Comparison of ENCODE assay signal across 9 cellular contexts in genomic region chr11:64763804-64764611, GRCh38. TPM values are rescaled to one million over a fixed set of nuclear protein-coding genes. Genes with fewer than 3 reads are reported as not detected.
A peak's percentile ranks its signal among the peaks of the same experiment; 100 is the strongest.
DNase-seq lines count a peak whose midpoint lies in the region; ATAC-seq, FAIRE-seq and TF ChIP-seq lines count a peak whose summit lies in the region.
"Had no signal": no experiment of that assay in that cellular context is flagged by ENCODE, and none has a peak within 500 bp of the region (broad histone marks: within the 10 kb centered on the region; RNA-seq: fewer than 3 reads in every experiment).

No MANE protein-coding gene starts in this region.

- no peak for DNase-seq in GM12892 (ENCODE audit: insufficient read length)
- DNase-seq in activated CD4-positive, alpha-beta T cell treated with anti-CD3 and anti-CD28 coated beads for 4 hours = peak; percentile 48 to 58
- DNase-seq in endodermal cell = no peak
- peak; percentile 24 for DNase-seq in retina
- DNase-seq in urothelium cell line (ENCODE audit: low spot score) = no peak
- no peak for DNase-seq in EL
- DNase-seq in NCI-H146 (lab: John Stamatoyannopoulos, UW) = no peak

- no peaks in the 10 kb centered on the region for H3K9me3 Mint-ChIP-seq in endodermal cell

- peaks cover 16% of the 10 kb centered on the region for H3K4me1 ChIP-seq in endodermal cell (ENCODE audit: control insufficient read depth, insufficient read depth, low read length)

- peaks cover 60% of the 10 kb centered on the region for H3K36me3 Mint-ChIP-seq in endodermal cell (ENCODE audit: low read depth)

- H3K27me3 ChIP-seq in endodermal cell (ENCODE audit: control insufficient read depth, insufficient read depth, low read length, poor library complexity, severe bottlenecking) = no peaks in the 10 kb centered on the region

- peak overlapping the region; percentile 8 for H3K4me3 Mint-ChIP-seq in endodermal cell

- H3K27ac Mint-ChIP-seq in endodermal cell = peak overlapping the region; percentile 87

- no peak for TF ChIP-seq POLR2A in GM12892 (IDR thresholded peaks at IDR 0.05; ENCODE audit: low read depth, low read length)

- WGBS in endodermal cell (ENCODE audit: insufficient coverage in 1 of 2, insufficient read length in 1 of 2), 2 experiments = 87 to 89% methylated on average over 11 to 13 of the region's 14 CpGs

- no peaks in the 10 kb centered on the region for H3K9me3 ChIP-seq in endodermal cell (ENCODE audit: control insufficient read depth, low read length)

- no peak overlapping the region for H3K4me3 ChIP-seq in endodermal cell (ENCODE audit: low read length)

- peaks cover 46% of the 10 kb centered on the region for H3K4me1 Mint-ChIP-seq in endodermal cell

- no peak for TF ChIP-seq CTCF in endodermal cell (conservative IDR thresholded peaks at IDR 0.05)

- no peak overlapping the region for H3K9ac ChIP-seq in endodermal cell (ENCODE audit: extremely low read depth, low read length, poor library complexity, severe bottlenecking)

- peaks cover 60% of the 10 kb centered on the region for H3K36me3 ChIP-seq in endodermal cell (ENCODE audit: control insufficient read depth, insufficient read depth, low read length)

- H3K27me3 Mint-ChIP-seq in endodermal cell (ENCODE audit: insufficient read depth) = no peaks in the 10 kb centered on the region

- ATAC-seq in GM19397 (IDR thresholded peaks at IDR 0.05; ENCODE audit: unreplicated experiment) = no peak

- FAIRE-seq in GM12892 (lab: Jason Lieb, UNC) (peak; percentile 36), urothelium cell line (lab: Jason Lieb, UNC) (no peak)

- peak overlapping the region; percentile 77 for H3K27ac ChIP-seq in endodermal cell (ENCODE audit: low read depth, low read length)

RNA-seq across cellular contexts. Expression of gene PYGM, which starts 4.2 kb away (rescaled TPM):
- 0.70 TPM for polyA plus RNA-seq in GM12892 (2012; ENCODE audit: missing spikeins)
- 1 to 10 TPM; 1.1 to 1.2 TPM for total RNA-seq in endodermal cell
- 2.0 TPM for polyA plus RNA-seq in endodermal cell (2013, experiment 1 of 2)
- 1.3 TPM for polyA plus RNA-seq in endodermal cell (2013, experiment 2 of 2)

RNA-seq across cellular contexts. Expression of gene SF1, which starts 14.3 kb away (rescaled TPM):
- 146 TPM for polyA plus RNA-seq in GM12892 (2012; ENCODE audit: missing spikeins)
- total RNA-seq in endodermal cell = 100 to 1,000 TPM; 331 to 399 TPM
- 250 TPM for polyA plus RNA-seq in endodermal cell (2013, experiment 1 of 2)
- 216 TPM for polyA plus RNA-seq in endodermal cell (2013, experiment 2 of 2)

RNA-seq across cellular contexts. Expression of gene RASGRP2, which starts 20.1 kb away (rescaled TPM):
- polyA plus RNA-seq in GM12892 (2012; ENCODE audit: missing spikeins) = 2.4 TPM
- total RNA-seq in endodermal cell = 1 to 10 TPM in 1 of 2 donors, under 1 TPM in 1; 0.86 to 1.9 TPM
- 5.0 TPM for polyA plus RNA-seq in endodermal cell (2013, experiment 1 of 2)
- polyA plus RNA-seq in endodermal cell (2013, experiment 2 of 2) = 3.8 TPM

RNA-seq across cellular contexts. Expression of gene MAP4K2, which starts 39.0 kb away (rescaled TPM):
- 27.8 TPM for polyA plus RNA-seq in GM12892 (2012; ENCODE audit: missing spikeins)
- total RNA-seq in endodermal cell = 10 to 100 TPM; 24.7 to 32.4 TPM
- polyA plus RNA-seq in endodermal cell (2013, experiment 1 of 2) = 20.7 TPM
- polyA plus RNA-seq in endodermal cell (2013, experiment 2 of 2) = 18.3 TPM

RNA-seq across cellular contexts. Expression of gene NRXN2, which starts 41.0 kb away (rescaled TPM):
- polyA plus RNA-seq in GM12892 (2012; ENCODE audit: missing spikeins) = 0.36 TPM
- total RNA-seq in endodermal cell = 1 to 10 TPM in 1 of 2 donors, under 1 TPM in 1; 1.00 to 1.5 TPM
- 26.7 TPM for polyA plus RNA-seq in endodermal cell (2013, experiment 1 of 2)
- 29.3 TPM for polyA plus RNA-seq in endodermal cell (2013, experiment 2 of 2)
- total RNA-seq: kidney epithelial cell had no signal

Comparison
In these comparisons a context has a peak if more than half of its experiments do, and no peak if none do; other contexts are left out.
1. DNase-seq: peak in activated CD4-positive, alpha-beta T cell treated with anti-CD3 and anti-CD28 coated beads for 4 hours (2 of 2) and retina (single experiment); none in GM12892 (single experiment), endodermal cell (single experiment), urothelium cell line (single experiment), EL (single experiment) and NCI-H146 (single experiment).